ENCODE assay signal across 1 cellular context in the genomic region with DNA sequence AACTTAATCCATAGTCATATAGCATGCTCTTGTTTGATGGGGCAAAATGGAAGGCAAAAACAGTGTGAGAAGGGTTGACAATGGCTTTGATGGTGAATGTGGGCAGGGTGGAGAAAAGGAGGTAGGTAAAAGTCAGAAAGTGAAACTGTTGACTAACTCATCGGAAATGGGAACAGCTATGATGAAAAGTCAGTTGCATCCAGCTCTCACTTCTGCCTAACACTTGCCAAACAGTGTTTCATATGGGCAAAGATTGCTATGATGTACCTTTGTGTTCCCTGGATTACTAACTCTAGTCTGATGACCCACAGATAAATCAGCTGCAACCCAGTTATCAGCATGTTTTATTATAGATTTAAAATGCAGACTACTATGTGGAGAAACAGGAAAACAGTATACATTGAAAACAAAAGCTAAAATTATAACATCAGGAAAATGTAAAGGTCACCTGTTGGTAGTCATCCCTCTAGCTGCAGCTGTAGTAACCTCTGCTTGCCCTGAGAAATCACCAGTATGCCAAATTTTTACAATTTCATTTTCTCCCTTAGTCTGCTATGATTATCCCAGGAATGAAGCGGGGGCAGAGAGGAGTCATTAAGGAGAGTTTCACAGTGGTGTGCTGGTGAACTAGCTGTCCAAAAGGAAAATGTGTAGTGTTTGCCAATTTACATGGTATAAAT.
TF ChIP-seq lines count a peak whose summit lies in the region.

No MANE protein-coding gene starts in this region.

TF ChIP-seq in SK-N-SH, 30 proteins besides CTCF, POLR2A, EP300 and RAD21 (continued from another document):
- TF ChIP-seq SMC3 (IDR thresholded peaks at IDR 0.05; ENCODE audit: low read depth, low read length) (no peak), SIN3A (IDR thresholded peaks at IDR 0.05; ENCODE audit: borderline replicate concordance, low read depth, low read length) (no peak), RXRA (IDR thresholded peaks at IDR 0.05; ENCODE audit: borderline replicate concordance, low read depth) (no peak), POLR2AphosphoS5 (IDR thresholded peaks at IDR 0.05; ENCODE audit: low read depth, low read length) (no peak), MEF2A (IDR thresholded peaks at IDR 0.05; ENCODE audit: borderline replicate concordance, low read depth) (no peak), JUND (IDR thresholded peaks at IDR 0.05) (no peak), PBX3 (IDR thresholded peaks at IDR 0.05) (no peak), YY1 (IDR thresholded peaks at IDR 0.05; ENCODE audit: low read depth) (no peak), NRF1 (IDR thresholded peaks at IDR 0.05; ENCODE audit: low read depth, low read length) (no peak), TEAD4 (IDR thresholded peaks at IDR 0.05; ENCODE audit: borderline replicate concordance, insufficient read depth) (no peak), MXI1 (IDR thresholded peaks at IDR 0.05; ENCODE audit: low read depth, low read length) (no peak), USF2 (IDR thresholded peaks at IDR 0.05; ENCODE audit: borderline replicate concordance, low read depth, low read length) (no peak), GATA2 (CRISPR knock-in tag; IDR thresholded peaks at IDR 0.05) (no peak)
